ENCODE assay signal across 2 cellular contexts in genomic region chr2:65267008-65267407, GRCh38.
TF ChIP-seq lines count a peak whose summit lies in the region.

No MANE protein-coding gene starts in this region.

TF ChIP-seq in Ishikawa, 13 proteins besides CTCF, POLR2A, EP300 and RAD21:
- TF ChIP-seq NFIC (IDR thresholded peaks at IDR 0.05) = 0 out of 2 replicates have a peak, but pooled peaks have one; percentile 14
- TF ChIP-seq REST (IDR thresholded peaks at IDR 0.05; ENCODE audit: low read depth) = no peak

TF ChIP-seq in K562, 482 proteins besides CTCF, POLR2A, EP300 and RAD21:
- TF ChIP-seq TCF7 (IDR thresholded peaks at IDR 0.05; ENCODE audit: borderline replicate concordance) (no peak), NFIC (IDR thresholded peaks at IDR 0.05) (peak; percentile 69), TAF15 (IDR thresholded peaks at IDR 0.05; ENCODE audit: low read depth, low read length) (no peak), SOX6 (IDR thresholded peaks at IDR 0.05) (no peak)
